ENCODE assay signal across 36 cellular contexts in the genomic region with DNA sequence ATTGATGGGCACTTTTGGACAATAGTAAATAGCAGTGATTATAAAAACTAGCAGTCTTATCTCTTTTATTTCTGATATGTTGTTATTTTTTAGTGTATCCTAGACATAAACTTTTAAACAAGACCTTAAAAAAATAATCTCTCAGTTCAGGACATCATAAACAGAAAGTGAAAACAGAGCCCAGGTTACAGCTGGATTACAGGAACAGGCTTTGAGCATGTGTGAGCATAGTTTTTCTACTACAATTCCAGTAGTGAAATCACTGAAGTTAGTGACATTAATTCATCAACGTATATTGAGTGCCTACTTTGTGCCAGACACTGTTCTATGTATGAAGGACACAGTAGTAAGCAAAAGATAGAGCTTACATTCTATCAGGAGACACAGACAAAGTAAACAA. TPM values are rescaled to one million over a fixed set of nuclear protein-coding genes. Genes with fewer than 3 reads are reported as not detected.
"Had no signal": no experiment of that assay in that cellular context is flagged by ENCODE, and none has a peak within 500 bp of the region (broad histone marks: within the 10 kb centered on the region; RNA-seq: fewer than 3 reads in every experiment).

No MANE protein-coding gene starts in this region.

- H3K4me3 ChIP-seq: adrenal gland, body of pancreas, breast epithelium, SJCRH30, SK-N-MC had no signal

- H3K27me3 Mint-ChIP-seq: activated CD4-positive, alpha-beta T cell treated with anti-CD3 and anti-CD28 coated beads for 36 hours; activated CD4-positive, alpha-beta T cell treated with anti-CD3 and anti-CD28 coated beads, Interleukin-2, amount 10 ng/mL, durations not matched to agents 7 days and 5 days; activated naive CD4-positive, alpha-beta T cell treated with anti-CD3 and anti-CD28 coated beads, Interleukin-2, amount 50 U/mL, for 24 hours; activated T-cell treated with anti-CD3 and anti-CD28 coated beads, Interleukin-2, amount 50 U/mL, for 24 hours had no signal

- FAIRE-seq: astrocyte, colon, TTC549 had no signal

- H3K9me3 Mint-ChIP-seq: activated CD4-positive, alpha-beta T cell treated with anti-CD3 and anti-CD28 coated beads, Interleukin-2, amount 10 ng/mL, durations not matched to agents 7 days and 5 days; activated naive CD4-positive, alpha-beta T cell treated with anti-CD3 and anti-CD28 coated beads, Interleukin-2, amount 50 U/mL, for 24 hours; activated T-cell treated with anti-CD3 and anti-CD28 coated beads, Interleukin-2, amount 50 U/mL, for 24 hours; activated T-helper 2 cell treated with anti-CD3 and anti-CD28 coated beads, Interferon-gamma antibody, Interleukin-2, Interleukin-4, amounts not matched to agents 10 μg/mL and 5 μg/mL and 100 μg/mL, durations not matched to agents 14 hours and 24 hours and 36 hours; T-helper 2 cell treated with Interferon-gamma antibody and Interleukin-4, amounts not matched to agents 5 μg/mL and 100 μg/mL, for 36 hours; WTC11 had no signal

- H3K27me3 ChIP-seq: adrenal gland, body of pancreas, breast epithelium, SJCRH30 had no signal

- H3K36me3 ChIP-seq: adrenal gland, breast epithelium, SJCRH30 had no signal

- H3K36me3 Mint-ChIP-seq: WTC11 had no signal

- DNase-seq: activated CD4-positive, alpha-beta T cell treated with anti-CD3 and anti-CD28 coated beads for 36 hours; activated CD4-positive, alpha-beta T cell treated with anti-CD3 and anti-CD28 coated beads, Interleukin-2, amount 10 ng/mL, durations not matched to agents 7 days and 5 days; activated CD4-positive, alpha-beta T cell treated with anti-CD3 and anti-CD28 coated beads, Interleukin-2, amount 50 U/mL, for 48 hours; activated gamma-delta T cell; activated naive CD4-positive, alpha-beta T cell treated with Interleukin-2 at 50 U/mL for 16 hours; activated T-cell treated with anti-CD3 and anti-CD28 coated beads, Interleukin-2, amount 50 U/mL, for 24 hours; body of pancreas; cerebellar nuclear complex; NCI-H1048; NCI-H1105 treated with DMSO at 0.1 percent for 48 hours; NCI-H1436; NCI-H1694; NCI-H1930; NCI-H2081 treated with DMSO at 0.1 percent for 48 hours; NCI-H226; NCI-H524 treated with DMSO at 0.1 percent for 48 hours; SHP77; SJCRH30 had no signal

- ATAC-seq: activated CD4-positive, alpha-beta T cell treated with anti-CD3 and anti-CD28 coated beads for 36 hours; activated CD4-positive, CD25-positive, alpha-beta regulatory T cell treated with anti-CD3 and anti-CD28 coated beads, Interleukin-2, amount 50 U/mL, for 24 hours; activated CD8-positive, alpha-beta T cell treated with anti-CD3 and anti-CD28 coated beads, Interleukin-2, amount 10 ng/mL, durations not matched to agents 7 days and 5 days; body of pancreas; Panc1; WTC11 had no signal

- H3K4me1 Mint-ChIP-seq: activated CD4-positive, alpha-beta T cell treated with anti-CD3 and anti-CD28 coated beads for 36 hours; activated naive CD4-positive, alpha-beta T cell treated with anti-CD3 and anti-CD28 coated beads, Interleukin-2, amount 50 U/mL, for 24 hours had no signal

- H3K27ac Mint-ChIP-seq: activated CD4-positive, alpha-beta T cell treated with anti-CD3 and anti-CD28 coated beads for 36 hours; activated CD4-positive, alpha-beta T cell treated with anti-CD3 and anti-CD28 coated beads, Interleukin-2, amount 10 ng/mL, durations not matched to agents 7 days and 5 days; activated CD8-positive, alpha-beta T cell treated with anti-CD3 and anti-CD28 coated beads, Interleukin-2, amount 10 ng/mL, durations not matched to agents 7 days and 5 days; activated naive CD4-positive, alpha-beta T cell treated with anti-CD3 and anti-CD28 coated beads, Interleukin-2, amount 50 U/mL, for 24 hours; activated T-cell treated with anti-CD3 and anti-CD28 coated beads, Interleukin-2, amount 50 U/mL, for 24 hours; activated T-helper 2 cell treated with anti-CD3 and anti-CD28 coated beads, Interferon-gamma antibody, Interleukin-2, Interleukin-4, amounts not matched to agents 10 μg/mL and 5 μg/mL and 100 μg/mL, durations not matched to agents 14 hours and 24 hours and 36 hours; T-helper 2 cell treated with Interferon-gamma antibody and Interleukin-4, amounts not matched to agents 5 μg/mL and 100 μg/mL, for 36 hours; WTC11 had no signal

- H3K4me3 Mint-ChIP-seq: activated CD4-positive, alpha-beta T cell treated with anti-CD3 and anti-CD28 coated beads for 36 hours; activated CD4-positive, alpha-beta T cell treated with anti-CD3 and anti-CD28 coated beads, Interleukin-2, amount 10 ng/mL, durations not matched to agents 7 days and 5 days; activated CD8-positive, alpha-beta T cell treated with anti-CD3 and anti-CD28 coated beads, Interleukin-2, amount 10 ng/mL, durations not matched to agents 7 days and 5 days; activated naive CD4-positive, alpha-beta T cell treated with anti-CD3 and anti-CD28 coated beads, Interleukin-2, amount 50 U/mL, for 24 hours; activated T-cell treated with anti-CD3 and anti-CD28 coated beads, Interleukin-2, amount 50 U/mL, for 24 hours; T-helper 2 cell treated with Interferon-gamma antibody and Interleukin-4, amounts not matched to agents 5 μg/mL and 100 μg/mL, for 36 hours; WTC11 had no signal

- H3K4me1 ChIP-seq: adrenal gland, body of pancreas, breast epithelium, SJCRH30 had no signal

- H3K9me3 ChIP-seq: adrenal gland, body of pancreas, breast epithelium, SJCRH30 had no signal

- H3K27ac ChIP-seq: adrenal gland, body of pancreas, breast epithelium, SJCRH30, SK-N-MC had no signal

RNA-seq across cellular contexts. Expression of a gene that starts 16.9 kb away (rescaled TPM):
- total RNA-seq: activated CD4-positive, alpha-beta T cell treated with anti-CD3 and anti-CD28 coated beads for 36 hours; activated CD4-positive, alpha-beta T cell treated with anti-CD3 and anti-CD28 coated beads, Interleukin-2, amount 10 ng/mL, durations not matched to agents 7 days and 5 days; activated CD8-positive, alpha-beta T cell treated with anti-CD3 and anti-CD28 coated beads, Interleukin-2, amount 10 ng/mL, durations not matched to agents 7 days and 5 days; activated T-helper 2 cell treated with anti-CD3 and anti-CD28 coated beads, Interferon-gamma antibody, Interleukin-2, Interleukin-4, amounts not matched to agents 10 μg/mL and 5 μg/mL and 100 μg/mL, durations not matched to agents 14 hours and 24 hours and 36 hours; adrenal gland; astrocyte; body of pancreas; breast epithelium; cardiac septum; MCF 10A; NCI-H460; RPMI7951; T-helper 1 cell treated with Interleukin-12 subunit alpha and Interleukin-12 subunit beta and Interleukin-4 antibody, amounts not matched to agents 30 ng/mL and 1 ng/mL, for 36 hours; WTC11 had no signal
- polyA plus RNA-seq: adrenal gland had no signal

RNA-seq across cellular contexts. Expression of a gene that starts 38.8 kb away (rescaled TPM):
- total RNA-seq: activated CD4-positive, alpha-beta T cell treated with anti-CD3 and anti-CD28 coated beads for 36 hours; activated CD4-positive, alpha-beta T cell treated with anti-CD3 and anti-CD28 coated beads, Interleukin-2, amount 10 ng/mL, durations not matched to agents 7 days and 5 days; activated CD8-positive, alpha-beta T cell treated with anti-CD3 and anti-CD28 coated beads, Interleukin-2, amount 10 ng/mL, durations not matched to agents 7 days and 5 days; activated T-helper 2 cell treated with anti-CD3 and anti-CD28 coated beads, Interferon-gamma antibody, Interleukin-2, Interleukin-4, amounts not matched to agents 10 μg/mL and 5 μg/mL and 100 μg/mL, durations not matched to agents 14 hours and 24 hours and 36 hours; adrenal gland; astrocyte; body of pancreas; breast epithelium; cardiac septum; MCF 10A; NCI-H460; RPMI7951; SJCRH30; T-helper 1 cell treated with Interleukin-12 subunit alpha and Interleukin-12 subunit beta and Interleukin-4 antibody, amounts not matched to agents 30 ng/mL and 1 ng/mL, for 36 hours; WTC11 had no signal
- polyA plus RNA-seq: adrenal gland had no signal
